ENCODE assay signal across 7 cellular contexts in genomic region chr13:99945515-99945914, GRCh38. TPM values are rescaled to one million over a fixed set of nuclear protein-coding genes. Genes with fewer than 3 reads are reported as not detected.
"Had no signal": no experiment of that assay in that cellular context is flagged by ENCODE, and none has a peak within 500 bp of the region (broad histone marks: within the 10 kb centered on the region; RNA-seq: fewer than 3 reads in every experiment).

No MANE protein-coding gene starts in this region.

RNA-seq across cellular contexts. Expression of gene ZIC5, which starts 26.1 kb away (rescaled TPM):
- total RNA-seq: OCI-LY7, PC-3, Peyer's patch, Right ventricle myocardium inferior, Right ventricle myocardium superior, RPMI7951, SJSA1 had no signal

RNA-seq across cellular contexts. Expression of gene ZIC2, which starts 36.1 kb away (rescaled TPM):
- total RNA-seq: OCI-LY7, PC-3, Peyer's patch, Right ventricle myocardium inferior, Right ventricle myocardium superior had no signal
